Comparison of ENCODE assay signal across 11 cellular contexts in the genomic region with DNA sequence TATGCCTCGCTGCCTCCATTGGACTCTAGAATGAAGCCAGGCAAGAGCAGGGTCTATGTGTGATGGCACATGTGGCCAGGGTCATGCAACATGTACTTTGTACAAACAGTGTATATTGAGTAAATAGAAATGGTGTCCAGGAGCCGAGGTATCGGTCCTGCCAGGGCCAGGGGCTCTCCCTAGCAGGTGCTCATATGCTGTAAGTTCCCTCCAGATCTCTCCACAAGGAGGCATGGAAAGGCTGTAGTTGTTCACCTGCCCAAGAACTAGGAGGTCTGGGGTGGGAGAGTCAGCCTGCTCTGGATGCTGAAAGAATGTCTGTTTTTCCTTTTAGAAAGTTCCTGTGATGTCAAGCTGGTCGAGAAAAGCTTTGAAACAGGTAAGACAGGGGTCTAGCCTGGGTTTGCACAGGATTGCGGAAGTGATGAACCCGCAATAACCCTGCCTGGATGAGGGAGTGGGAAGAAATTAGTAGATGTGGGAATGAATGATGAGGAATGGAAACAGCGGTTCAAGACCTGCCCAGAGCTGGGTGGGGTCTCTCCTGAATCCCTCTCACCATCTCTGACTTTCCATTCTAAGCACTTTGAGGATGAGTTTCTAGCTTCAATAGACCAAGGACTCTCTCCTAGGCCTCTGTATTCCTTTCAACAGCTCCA. TPM values are rescaled to one million over a fixed set of nuclear protein-coding genes. Genes with fewer than 3 reads are reported as not detected.
DNase-seq lines count a peak whose midpoint lies in the region; ATAC-seq, FAIRE-seq and TF ChIP-seq lines count a peak whose summit lies in the region.
"Had no signal": no experiment of that assay in that cellular context is flagged by ENCODE, and none has a peak within 500 bp of the region (broad histone marks: within the 10 kb centered on the region; RNA-seq: fewer than 3 reads in every experiment).

No MANE protein-coding gene starts in this region.

- H4K20me1 ChIP-seq in Loucy (ENCODE audit: insufficient read depth, low read length, poor library complexity, severe bottlenecking), result no peaks in the 10 kb centered on the region

- H3K4me1 Mint-ChIP-seq in CD8-positive, alpha-beta memory T cell, result peaks cover 92 to 98% (median 97%) of the 10 kb centered on the region in 3 donors
- H3K4me1 Mint-ChIP-seq in activated naive CD8-positive, alpha-beta T cell treated with anti-CD3 and anti-CD28 coated beads, Interleukin-2, amount 10 ng/mL, durations not matched to agents 7 days and 5 days, result peaks cover 86% of the 10 kb centered on the region
- peaks cover 67% of the 10 kb centered on the region for H3K4me1 Mint-ChIP-seq in osteocyte (ENCODE audit: unreplicated experiment)

- no peak for ATAC-seq in activated naive CD8-positive, alpha-beta T cell treated with anti-CD3 and anti-CD28 coated beads, Interleukin-2, amount 10 ng/mL, durations not matched to agents 7 days and 5 days (ENCODE audit: low read depth)
- ATAC-seq in sciatic nerve, result no peak
- ATAC-seq in pancreas, result no peak
- no peak for ATAC-seq in GM19397 (IDR thresholded peaks at IDR 0.05; ENCODE audit: unreplicated experiment)

- CTCF ChIA-PET in CD8-positive, alpha-beta memory T cell (lab: Charles Lee), result interaction anchor here (1.0 to 13.0 kb wide), 6 partner anchors 7 to 23 kb away, joined by 3 to 338 read pairs (median 50); no protein-coding TSS in a partner anchor

- peak overlapping the region; percentile 19 for H3K4me3 ChIP-seq in CD8-positive, alpha-beta memory T cell (ENCODE audit: low read length)
- peak overlapping the region; percentile 50 for H3K4me3 ChIP-seq in Loucy (ENCODE audit: low read length, poor library complexity, severe bottlenecking)
- H3K4me3 ChIP-seq in pancreas, result no peak overlapping the region
- H3K4me3 ChIP-seq: ovary, tibial artery had no signal

- DNase-seq in CD8-positive, alpha-beta memory T cell, result no peak
- no peak for DNase-seq in activated naive CD8-positive, alpha-beta T cell treated with anti-CD3 and anti-CD28 coated beads, Interleukin-2, amount 10 ng/mL, durations not matched to agents 7 days and 5 days
- DNase-seq in osteocyte (ENCODE audit: extremely low spot score, unreplicated experiment), result no peak
- DNase-seq in sciatic nerve (ENCODE audit: low spot score), result no peak
- no peak for DNase-seq in pancreas
- DNase-seq: NCI-H1092, NCI-H524 treated with DMSO at 0.1 percent for 48 hours, ovary, tibial artery had no signal

- no peaks in the 10 kb centered on the region for H3K27me3 ChIP-seq in CD8-positive, alpha-beta memory T cell (ENCODE audit: insufficient read depth, low read length, poor library complexity, severe bottlenecking)
- H3K27me3 ChIP-seq in Loucy (ENCODE audit: insufficient read depth, low read length, poor library complexity, severe bottlenecking) (no peaks in the 10 kb centered on the region), pancreas (no peaks in the 10 kb centered on the region)
- H3K27me3 ChIP-seq: ovary, tibial artery had no signal

- H3K9me2 ChIP-seq in Loucy (replicated peaks; ENCODE audit: low read depth, low read length), result no peaks in the 10 kb centered on the region

- H3K4me2 ChIP-seq in Loucy (ENCODE audit: low read depth, low read length, poor library complexity, severe bottlenecking), result peak overlapping the region; percentile 67

- FAIRE-seq in pancreas (lab: Jason Lieb, UNC), result no peak

- peak overlapping the region; percentile 55 for H3K27ac ChIP-seq in CD8-positive, alpha-beta memory T cell (ENCODE audit: low read depth, low read length)
- no peak overlapping the region for H3K27ac ChIP-seq in pancreas
- H3K27ac ChIP-seq: ovary, tibial artery had no signal

- POLR2A ChIA-PET in CD8-positive, alpha-beta memory T cell (lab: Charles Lee), result interaction anchor here (1.5 to 13.3 kb wide), 4 partner anchors 10 to 36 kb away, joined by 3 to 285 read pairs (median 222); no protein-coding TSS in a partner anchor
- POLR2A ChIA-PET in activated naive CD8-positive, alpha-beta T cell treated with anti-CD3 and anti-CD28 coated beads, Interleukin-2, amount 10 ng/mL, durations not matched to agents 7 days and 5 days (lab: Charles Lee), result interaction anchor here (0.9 to 13.3 kb wide), 15 partner anchors 7 to 826 kb away, joined by 3 to 646 read pairs (median 5); partner anchors contain the start of gene DAD1

- 79 to 81% methylated on average over 7 of the region's 7 CpGs for WGBS in pancreas, 2 donors

- H3K27ac Mint-ChIP-seq in CD8-positive, alpha-beta memory T cell, result peak overlapping the region; percentile 96 to 100 (median 100)
- H3K27ac Mint-ChIP-seq in activated naive CD8-positive, alpha-beta T cell treated with anti-CD3 and anti-CD28 coated beads, Interleukin-2, amount 10 ng/mL, durations not matched to agents 7 days and 5 days, result peak overlapping the region; percentile 99
- peak overlapping the region; percentile 80 for H3K27ac Mint-ChIP-seq in osteocyte (ENCODE audit: unreplicated experiment)

- peaks cover 98% of the 10 kb centered on the region for H3K4me1 ChIP-seq in CD8-positive, alpha-beta memory T cell (ENCODE audit: insufficient read depth, low read length)
- H3K4me1 ChIP-seq in Loucy (ENCODE audit: insufficient read depth, low read length, poor library complexity, severe bottlenecking), result peaks cover 54% of the 10 kb centered on the region
- H3K4me1 ChIP-seq in pancreas, result peaks cover 0 to 11% (median 7%) of the 10 kb centered on the region in 3 donors

- peaks cover 83% of the 10 kb centered on the region for H3K79me2 ChIP-seq in Loucy (ENCODE audit: insufficient read depth, low read length)

- no peaks in the 10 kb centered on the region for H3K9me3 ChIP-seq in CD8-positive, alpha-beta memory T cell (ENCODE audit: low read length)
- H3K9me3 ChIP-seq in Loucy (ENCODE audit: insufficient read depth, low read depth, low read length) (no peaks in the 10 kb centered on the region), pancreas (no peaks in the 10 kb centered on the region)
- H3K9me3 ChIP-seq: ovary, tibial artery had no signal

- H3K4me3 Mint-ChIP-seq in CD8-positive, alpha-beta memory T cell, result peak overlapping the region; percentile 79 to 93 (median 84)
- peak overlapping the region; percentile 86 for H3K4me3 Mint-ChIP-seq in activated naive CD8-positive, alpha-beta T cell treated with anti-CD3 and anti-CD28 coated beads, Interleukin-2, amount 10 ng/mL, durations not matched to agents 7 days and 5 days
- H3K4me3 Mint-ChIP-seq in osteocyte (ENCODE audit: unreplicated experiment), result no peak overlapping the region

- peaks cover 66 to 92% (median 68%) of the 10 kb centered on the region in 3 donors for H3K36me3 Mint-ChIP-seq in CD8-positive, alpha-beta memory T cell
- H3K36me3 Mint-ChIP-seq in activated naive CD8-positive, alpha-beta T cell treated with anti-CD3 and anti-CD28 coated beads, Interleukin-2, amount 10 ng/mL, durations not matched to agents 7 days and 5 days, result peaks cover 80% of the 10 kb centered on the region
- no peaks in the 10 kb centered on the region for H3K36me3 Mint-ChIP-seq in osteocyte (ENCODE audit: unreplicated experiment)

- H2AFZ ChIP-seq in Loucy (ENCODE audit: low read length), result no peak overlapping the region

- H3K36me3 ChIP-seq in CD8-positive, alpha-beta memory T cell (ENCODE audit: insufficient read depth, low read length), result peaks cover 75% of the 10 kb centered on the region
- H3K36me3 ChIP-seq in Loucy (ENCODE audit: insufficient read depth, low read length) (peaks cover 83% of the 10 kb centered on the region; the same call in 1 of the 2 replicates), pancreas (no peaks in the 10 kb centered on the region)
- H3K36me3 ChIP-seq: ovary, tibial artery had no signal

- TF ChIP-seq CTCF in Loucy (conservative IDR thresholded peaks at IDR 0.05; ENCODE audit: low read length) (no peak), osteocyte (IDR thresholded peaks at IDR 0.05) (no peak), pancreas (IDR thresholded peaks at IDR 0.05) (no peak)

- intact Hi-C loops in sciatic nerve (cut with DNase I), result no loop called here
- intact Hi-C loops in pancreas (cut with DNase I), result no loop called here

- H3K9me3 Mint-ChIP-seq in CD8-positive, alpha-beta memory T cell, result no peaks in the 10 kb centered on the region
- H3K9me3 Mint-ChIP-seq in activated naive CD8-positive, alpha-beta T cell treated with anti-CD3 and anti-CD28 coated beads, Interleukin-2, amount 10 ng/mL, durations not matched to agents 7 days and 5 days, result no peaks in the 10 kb centered on the region
- no peaks in the 10 kb centered on the region for H3K9me3 Mint-ChIP-seq in osteocyte (ENCODE audit: unreplicated experiment)

- peaks cover 0 to 3% of the 10 kb centered on the region in 2 donors for H3K27me3 Mint-ChIP-seq in CD8-positive, alpha-beta memory T cell
- no peaks in the 10 kb centered on the region for H3K27me3 Mint-ChIP-seq in activated naive CD8-positive, alpha-beta T cell treated with anti-CD3 and anti-CD28 coated beads, Interleukin-2, amount 10 ng/mL, durations not matched to agents 7 days and 5 days
- H3K27me3 Mint-ChIP-seq in osteocyte (ENCODE audit: unreplicated experiment), result no peaks in the 10 kb centered on the region

- H3F3A ChIP-seq in Loucy (ENCODE audit: low read depth), result peaks cover 18% of the 10 kb centered on the region

- H3K9ac ChIP-seq in Loucy (ENCODE audit: low read depth, low read length, poor library complexity, severe bottlenecking), result peak overlapping the region; percentile 91

RNA-seq across cellular contexts. Expression of gene DAD1, which starts 39.6 kb away (rescaled TPM):
- 100 to 1,000 TPM; 329 to 353 TPM for total RNA-seq in CD8-positive, alpha-beta memory T cell
- 622 TPM for polyA plus RNA-seq in CD8-positive, alpha-beta memory T cell
- 100 to 1,000 TPM; 124 to 148 TPM for total RNA-seq in activated naive CD8-positive, alpha-beta T cell treated with anti-CD3 and anti-CD28 coated beads, Interleukin-2, amount 10 ng/mL, durations not matched to agents 7 days and 5 days
- total RNA-seq in osteocyte, result 220 and 223 TPM in 2 replicates
- total RNA-seq in sciatic nerve, result 163 TPM
- total RNA-seq in pancreas, result 100 to 1,000 TPM in 1 of 6 donors, 10 to 100 TPM in 5; 63.3 to 119 (median 85.2) TPM
- 100 to 1,000 TPM in 1 of 2 donors, 10 to 100 TPM in 1; 58.2 to 178 TPM for polyA plus RNA-seq in pancreas

RNA-seq across cellular contexts. Expression of gene ABHD4, which starts 48.7 kb away (rescaled TPM):
- total RNA-seq in CD8-positive, alpha-beta memory T cell, result 10 to 100 TPM in 1 of 2 experiments, 1 to 10 TPM in 1; 8.4 to 11.4 TPM
- 13.7 TPM for polyA plus RNA-seq in CD8-positive, alpha-beta memory T cell
- 10 to 100 TPM; 13.0 to 17.9 TPM for total RNA-seq in activated naive CD8-positive, alpha-beta T cell treated with anti-CD3 and anti-CD28 coated beads, Interleukin-2, amount 10 ng/mL, durations not matched to agents 7 days and 5 days
- 74.1 and 87.3 TPM in 2 replicates for total RNA-seq in osteocyte
- 45.2 TPM for total RNA-seq in sciatic nerve
- 10 to 100 TPM in 3 of 6 donors, 1 to 10 TPM in 3; 7.6 to 25.9 (median 11.8) TPM for total RNA-seq in pancreas
- 10 to 100 TPM in 1 of 2 donors, 1 to 10 TPM in 1; 8.2 to 14.7 TPM for polyA plus RNA-seq in pancreas

Comparison
In these comparisons a context has a peak if more than half of its experiments do, and no peak if none do; other contexts are left out.
1. H3K4me3 ChIP-seq: peak in CD8-positive, alpha-beta memory T cell (single experiment) and Loucy (single experiment); none in pancreas (0 of 4).
2. Peak in every context shown above with its lines, with median percentiles within 50 percentile points of each other: H3K27ac Mint-ChIP-seq.